1 cellular context compared by ENCODE assay signal in genomic region chr16:13244770-13245169, GRCh38.
TF ChIP-seq lines count a peak whose summit lies in the region.

No MANE protein-coding gene starts in this region.

TF ChIP-seq in HepG2, 621 proteins besides CTCF, POLR2A, EP300 and RAD21 (continued from another document and continues in another):
- TF ChIP-seq ZNF275 (CRISPR knock-in tag; IDR thresholded peaks at IDR 0.05; ENCODE audit: borderline replicate concordance) (no peak), ZNF263 (CRISPR knock-in tag; IDR thresholded peaks at IDR 0.05) (peak; percentile 61; the same call in 1 of the 2 replicates), ZNF567 (CRISPR knock-in tag; IDR thresholded peaks at IDR 0.05; ENCODE audit: borderline replicate concordance) (no peak), ELF3 (CRISPR knock-in tag; IDR thresholded peaks at IDR 0.05) (no peak), HOXA3 (CRISPR knock-in tag; IDR thresholded peaks at IDR 0.05) (no peak), ZNF879 (CRISPR knock-in tag; IDR thresholded peaks at IDR 0.05) (no peak), ZBTB7B (CRISPR knock-in tag; IDR thresholded peaks at IDR 0.05) (no peak), GLMP (CRISPR knock-in tag; IDR thresholded peaks at IDR 0.05; ENCODE audit: borderline replicate concordance) (0 out of 2 replicates have a peak, but pooled peaks have one; percentile 30), ZNF709 (CRISPR knock-in tag; IDR thresholded peaks at IDR 0.05) (no peak), CHD4 (IDR thresholded peaks at IDR 0.05; ENCODE audit: borderline replicate concordance, low read length) (no peak), PAWR (CRISPR knock-in tag; IDR thresholded peaks at IDR 0.05; ENCODE audit: borderline replicate concordance) (no peak), MNT (IDR thresholded peaks at IDR 0.05) (no peak), FOXM1 (CRISPR knock-in tag; IDR thresholded peaks at IDR 0.05) (no peak), ZNF790 (CRISPR knock-in tag; IDR thresholded peaks at IDR 0.05; ENCODE audit: borderline replicate concordance) (no peak), GABPA (IDR thresholded peaks at IDR 0.05; ENCODE audit: low read depth, low read length) (no peak), GABPA (CRISPR knock-in tag; IDR thresholded peaks at IDR 0.05; ENCODE audit: low read depth) (no peak), AHR (CRISPR knock-in tag; IDR thresholded peaks at IDR 0.05) (no peak), ZNF468 (CRISPR knock-in tag; IDR thresholded peaks at IDR 0.05) (no peak), ZNF770 (CRISPR knock-in tag; IDR thresholded peaks at IDR 0.05) (peak; percentile 94), AGO2 (optimal IDR thresholded peaks at IDR 0.05; ENCODE audit: low read depth, low read length) (no peak), ZMYM4 (CRISPR knock-in tag; IDR thresholded peaks at IDR 0.05) (peak; percentile 51; the same call in 1 of the 2 replicates), SOX13 (IDR thresholded peaks at IDR 0.05) (no peak), SOX13 (CRISPR knock-in tag; conservative IDR thresholded peaks at IDR 0.05 in 1 of 2, IDR thresholded peaks at IDR 0.05 in 1 of 2) (no peak), REXO4 (CRISPR knock-in tag; IDR thresholded peaks at IDR 0.05; ENCODE audit: borderline replicate concordance) (no peak), MYNN (CRISPR knock-in tag; IDR thresholded peaks at IDR 0.05; ENCODE audit: low read depth) (no peak), NCOR1 (IDR thresholded peaks at IDR 0.05; ENCODE audit: borderline replicate concordance, low read length) (no peak), ZNF510 (CRISPR knock-in tag; IDR thresholded peaks at IDR 0.05; ENCODE audit: low read depth) (no peak), ZNF10 (CRISPR knock-in tag; IDR thresholded peaks at IDR 0.05; ENCODE audit: borderline replicate concordance, low read depth) (no peak), HDAC6 (IDR thresholded peaks at IDR 0.05; ENCODE audit: low read depth, low read length) (no peak), CEBPZ (IDR thresholded peaks at IDR 0.05; ENCODE audit: low read length) (no peak), SNAPC5 (CRISPR knock-in tag; IDR thresholded peaks at IDR 0.05; ENCODE audit: borderline replicate concordance) (no peak), PATZ1 (CRISPR knock-in tag; IDR thresholded peaks at IDR 0.05) (no peak), GATA4 (IDR thresholded peaks at IDR 0.05; ENCODE audit: borderline replicate concordance, low read depth) (no peak), ZSCAN31 (CRISPR knock-in tag; IDR thresholded peaks at IDR 0.05; ENCODE audit: low read depth) (no peak), ZFY (CRISPR knock-in tag; IDR thresholded peaks at IDR 0.05) (no peak), FOXA3 (CRISPR knock-in tag; IDR thresholded peaks at IDR 0.05) (no peak), ZFP91 (CRISPR knock-in tag; IDR thresholded peaks at IDR 0.05; ENCODE audit: borderline replicate concordance) (no peak), SNAPC4 (CRISPR knock-in tag; IDR thresholded peaks at IDR 0.05) (no peak), HOXA5 (CRISPR knock-in tag; IDR thresholded peaks at IDR 0.05) (no peak)
